In the genomic region with DNA sequence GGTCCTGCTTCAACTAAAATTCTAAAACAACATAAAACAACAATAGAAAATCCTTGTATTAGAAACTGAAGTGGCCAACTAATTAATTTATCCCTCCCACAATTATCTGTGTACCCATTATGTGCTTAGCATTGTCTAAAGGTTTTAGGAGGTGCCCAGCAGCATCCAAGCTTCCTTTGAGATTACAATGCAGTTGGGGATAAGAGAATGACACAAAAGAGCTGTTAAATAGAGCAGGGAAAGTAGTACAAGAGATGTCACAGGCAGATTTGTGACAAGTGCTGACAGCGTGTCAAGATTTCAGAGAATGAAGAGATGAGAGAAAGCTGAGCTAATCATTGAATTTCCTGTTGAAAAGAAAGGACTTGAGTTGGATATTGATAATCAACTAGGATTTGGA, we compare ENCODE assay signal across 29 cellular contexts.
"Had no signal": no experiment of that assay in that cellular context is flagged by ENCODE, and none has a peak within 500 bp of the region (broad histone marks: within the 10 kb centered on the region; RNA-seq: fewer than 3 reads in every experiment).

No MANE protein-coding gene starts in this region.

- DNase-seq: activated B cell treated with CpG ODN at 0.5 μM for 24 hours; activated CD4-positive, alpha-beta T cell treated with anti-CD3 and anti-CD28 coated beads for 48 hours; activated CD4-positive, alpha-beta T cell treated with anti-CD3 and anti-CD28 coated beads, Interleukin-2, amount 50 U/mL, for 1 hour; activated CD4-positive, alpha-beta T cell treated with anti-CD3 and anti-CD28 coated beads, Interleukin-2, amount 50 U/mL, for 48 hours; activated CD8-positive, alpha-beta memory T cell treated with anti-CD3 and anti-CD28 coated beads for 24 hours; activated CD8-positive, alpha-beta T cell treated with anti-CD3 and anti-CD28 coated beads for 36 hours; activated effector memory CD4-positive, alpha-beta T cell treated with Interleukin-2 at 50 U/mL for 16 hours; activated gamma-delta T cell treated with Interleukin-2 at 50 U/mL for 16 hours; activated naive CD4-positive, alpha-beta T cell treated with anti-CD3 and anti-CD28 coated beads, Interleukin-2, amount 50 U/mL, for 16 hours; activated naive CD4-positive, alpha-beta T cell treated with Interleukin-2 at 50 U/mL for 16 hours; activated T-cell treated with anti-CD3 and anti-CD28 coated beads, Interleukin-2, amount 50 U/mL, for 4 hours; amniotic stem cell; aorta; body of pancreas; central memory CD4-positive, alpha-beta T cell; cerebellar nuclear complex; colonic mucosa; effector CD8-positive, alpha-beta T cell; esophagus squamous epithelium; foreskin melanocyte; T-helper 1 cell; T-helper 17 cell; T1000; WERI-Rb-1 had no signal

- H3K36me3 ChIP-seq: cardiac muscle cell, colonic mucosa, esophagus squamous epithelium, gastroesophageal sphincter, WERI-Rb-1 had no signal

- H3K9me3 ChIP-seq: colonic mucosa, esophagus squamous epithelium had no signal

- H3K27me3 ChIP-seq: body of pancreas, cardiac muscle cell, colonic mucosa, esophagus squamous epithelium, gastroesophageal sphincter had no signal

- H3K27ac ChIP-seq: body of pancreas, colonic mucosa, epithelial cell of prostate, esophagus squamous epithelium, gastroesophageal sphincter, WERI-Rb-1 had no signal

- ATAC-seq: activated CD4-positive, CD25-positive, alpha-beta regulatory T cell treated with anti-CD3 and anti-CD28 coated beads, Interleukin-2, amount 50 U/mL, for 24 hours; activated CD8-positive, alpha-beta T cell treated with anti-CD3 and anti-CD28 coated beads for 36 hours; activated T-cell treated with anti-CD3 and anti-CD28 coated beads, Interleukin-2, amount 50 U/mL, for 4 hours; activated T-helper 17 cell treated with anti-CD3 and anti-CD28 coated beads, Interleukin-2, amount 50 U/mL, for 72 hours; body of pancreas; gastroesophageal sphincter; T-helper 17 cell had no signal

- H3K4me1 ChIP-seq: body of pancreas, colonic mucosa, esophagus squamous epithelium, gastroesophageal sphincter had no signal

- H3K4me3 ChIP-seq: body of pancreas, cardiac muscle cell, colonic mucosa, esophagus squamous epithelium, gastroesophageal sphincter had no signal
